In genomic region chr15:38073278-38073930, GRCh38 we compare ENCODE assay signal across 7 cellular contexts.
DNase-seq lines count a peak whose midpoint lies in the region; FAIRE-seq and TF ChIP-seq lines count a peak whose summit lies in the region.

No MANE protein-coding gene starts in this region.

- DNase-seq in ascending aorta (ENCODE audit: low spot score in 2 of 2) (no peak), kidney (no peak), substantia nigra (lab: John Stamatoyannopoulos, UW) (peak in 6 of 49 donors; percentile 9 to 76 (median 59)), NAMALWA (ENCODE audit: low spot score) (no peak)
- DNase-seq in activated CD8-positive, alpha-beta memory T cell treated with anti-CD3 and anti-CD28 coated beads, Interleukin-2, amount 50 U/mL, for 48 hours, result no peak
- DNase-seq in activated CD4-positive, alpha-beta T cell treated with anti-CD3 and anti-CD28 coated beads for 1 hour, result no peak

- H3K4me1 ChIP-seq in HUES48 (ENCODE audit: control insufficient read depth, insufficient read depth, low read length) (peaks cover 47% of the 10 kb centered on the region), ascending aorta (peaks cover 0 to 22% of the 10 kb centered on the region in 2 donors), kidney (ENCODE audit: control insufficient read depth in 1 of 2, insufficient read depth in 1 of 2, low read depth in 1 of 2, low read length in 2 of 2) (peaks cover 21 to 25% of the 10 kb centered on the region in 2 donors)

- H3K36me3 ChIP-seq in HUES48 (ENCODE audit: control insufficient read depth, insufficient read depth, low read length) (no peaks in the 10 kb centered on the region), ascending aorta (no peaks in the 10 kb centered on the region), kidney (ENCODE audit: control insufficient read depth in 1 of 2, insufficient read depth in 2 of 2, low read length in 2 of 2) (no peaks in the 10 kb centered on the region)

- H3K4me3 ChIP-seq in HUES48 (ENCODE audit: low read depth, low read length), result peak overlapping the region; percentile 70
- H3K4me3 ChIP-seq in ascending aorta, result peak overlapping the region; percentile 56 to 79
- H3K4me3 ChIP-seq in kidney (ENCODE audit: low read length in 2 of 2), result peak overlapping the region; percentile 74

- FAIRE-seq in kidney (lab: Jason Lieb, UNC), result no peak

- no peak for TF ChIP-seq CTCF in ascending aorta (IDR thresholded peaks at IDR 0.05)
- no peak for TF ChIP-seq CTCF in kidney (IDR thresholded peaks at IDR 0.05; ENCODE audit: borderline replicate concordance, extremely low read depth, insufficient read depth)

- peak overlapping the region; percentile 96 for H3K27ac ChIP-seq in HUES48 (ENCODE audit: low read depth, low read length)
- peak overlapping the region; percentile 94 to 95 for H3K27ac ChIP-seq in ascending aorta
- peak overlapping the region; percentile 90 to 91 for H3K27ac ChIP-seq in kidney (ENCODE audit: low read depth in 2 of 2, low read length in 2 of 2)
- peak overlapping the region; percentile 96 for H3K27ac ChIP-seq in substantia nigra (ENCODE audit: low read depth, low read length, poor library complexity, severe bottlenecking)

- intact Hi-C loops in ascending aorta (cut with DNase I) (loop anchor here (2.0 to 5.0 kb wide), 2 partner anchors 59 to 179 kb away; partner anchors contain the start of gene SPRED1), kidney (cut with DNase I) (no loop called here)

- H3K9ac ChIP-seq in HUES48 (ENCODE audit: low read depth, low read length), result peak overlapping the region; percentile 69
- H3K9ac ChIP-seq in kidney (ENCODE audit: low read length in 2 of 2), result peak overlapping the region; percentile 1 to 82

- H3K27me3 ChIP-seq in HUES48 (ENCODE audit: control insufficient read depth, insufficient read depth, low read length), result peaks cover 63% of the 10 kb centered on the region
- no peaks in the 10 kb centered on the region for H3K27me3 ChIP-seq in ascending aorta

- H3K9me3 ChIP-seq in HUES48 (ENCODE audit: control insufficient read depth, insufficient read depth, low read length) (no peaks in the 10 kb centered on the region), ascending aorta (no peaks in the 10 kb centered on the region), kidney (ENCODE audit: control insufficient read depth in 1 of 2, low read length in 2 of 2) (no peaks in the 10 kb centered on the region)
